19 cellular contexts compared by ENCODE assay signal in genomic region chr2:95272299-95272751, GRCh38. TPM values are rescaled to one million over a fixed set of nuclear protein-coding genes. Genes with fewer than 3 reads are reported as not detected.
A peak's percentile ranks its signal among the peaks of the same experiment; 100 is the strongest.
DNase-seq lines count a peak whose midpoint lies in the region; ATAC-seq, FAIRE-seq and TF ChIP-seq lines count a peak whose summit lies in the region.
"Had no signal": no experiment of that assay in that cellular context is flagged by ENCODE, and none has a peak within 500 bp of the region (broad histone marks: within the 10 kb centered on the region; RNA-seq: fewer than 3 reads in every experiment).

No MANE protein-coding gene starts in this region.

- no peak overlapping the region for H2BK120ac ChIP-seq in H9 (ENCODE audit: low read depth, low read length, poor library complexity, severe bottlenecking)

- H3K27me3 ChIP-seq in H9 (ENCODE audit: insufficient read depth, low read length) (no peaks in the 10 kb centered on the region), ovary (no peaks in the 10 kb centered on the region)
- H3K27me3 ChIP-seq: BE2C had no signal

- H3K9me3 Mint-ChIP-seq in H9, result no peaks in the 10 kb centered on the region; a peak in 1 of 5 replicates
- H3K9me3 Mint-ChIP-seq: CD4-positive, alpha-beta memory T cell had no signal

- no peak overlapping the region for H3K4me3 ChIP-seq in kidney (ENCODE audit: low read length in 2 of 2)
- no peak overlapping the region for H3K4me3 ChIP-seq in ovary

- H3K27ac ChIP-seq in H9 (ENCODE audit: insufficient read length, low read depth, low read length) (no peak overlapping the region), kidney (ENCODE audit: low read depth in 2 of 2, low read length in 2 of 2) (no peak overlapping the region), ovary (no peak overlapping the region)

- no peaks in the 10 kb centered on the region for H3K79me1 ChIP-seq in H9 (ENCODE audit: insufficient read depth, low read depth, low read length, poor library complexity, severe bottlenecking)

- no peak overlapping the region for H3K23ac ChIP-seq in H9 (ENCODE audit: insufficient read length, low read depth, low read length)

- DNase-seq in activated CD8-positive, alpha-beta memory T cell treated with anti-CD3 and anti-CD28 coated beads, Interleukin-2, amount 50 U/mL, for 48 hours, result peak; percentile 36
- DNase-seq in activated CD8-positive, alpha-beta memory T cell treated with anti-CD3 and anti-CD28 coated beads, Interleukin-2, amount 50 U/mL, for 4 hours, result no peak
- DNase-seq in H9, result peak; percentile 12
- DNase-seq in kidney, result peak; percentile 44
- peak in 3 of 5 donors; percentile 0 to 16 (median 2) for DNase-seq in ovary
- no peak for DNase-seq in stimulated activated CD4-positive, alpha-beta T cell treated with anti-CD3 and anti-CD28 coated beads, Interleukin-12 subunit alpha, Interleukin-12 subunit beta, amount 100 ng/mL, for 4 hours
- DNase-seq: 8988T; BE2C; Calu3; CD4-positive, alpha-beta memory T cell; DMS53; NCI-H1105; NCI-H1694; NCI-H69 had no signal

- H2BK5ac ChIP-seq in H9 (ENCODE audit: insufficient read length, low read length), result no peak overlapping the region

- ATAC-seq in HG02610 (IDR thresholded peaks at IDR 0.05; ENCODE audit: unreplicated experiment) (no peak), GM18861 (IDR thresholded peaks at IDR 0.05; ENCODE audit: unreplicated experiment) (no peak)

- H2AK5ac ChIP-seq in H9 (ENCODE audit: insufficient read length, low read length), result no peak overlapping the region

- H3K23me2 ChIP-seq in H9 (ENCODE audit: insufficient read length, low read depth, low read length, poor library complexity, severe bottlenecking), result no peaks in the 10 kb centered on the region

- no peak overlapping the region for H4K5ac ChIP-seq in H9 (ENCODE audit: insufficient read length, low read depth, low read length)

- no peak for TF ChIP-seq EP300 in ovary (IDR thresholded peaks at IDR 0.05)

- H2AFZ ChIP-seq in H9 (ENCODE audit: low read length), result no peak overlapping the region

- H3K9ac ChIP-seq in H9 (ENCODE audit: extremely low read depth, insufficient read length, low read length) (no peak overlapping the region), kidney (ENCODE audit: low read length in 2 of 2) (no peak overlapping the region)

- H3K4me1 ChIP-seq in H9 (ENCODE audit: insufficient read depth, low read length) (no peaks in the 10 kb centered on the region; the same call in 1 of the 2 replicates), kidney (ENCODE audit: control insufficient read depth in 1 of 2, insufficient read depth in 1 of 2, low read depth in 1 of 2, low read length in 2 of 2) (peaks cover 0 to 12% of the 10 kb centered on the region in 2 donors), ovary (ENCODE audit: insufficient read depth) (no peaks in the 10 kb centered on the region)
- H3K4me1 ChIP-seq: BE2C had no signal

- WGBS in H9 (ENCODE audit: extremely low coverage, insufficient read length, low lambda C conversion rate), result no CpG with 5 or more reads among the region's 6 CpGs
- 75 to 88% (median 75%) methylated on average over 6 of the region's 6 CpGs for WGBS in ovary, 3 donors

- H3K36me3 Mint-ChIP-seq in H9 (ENCODE audit: insufficient read depth in 1 of 3, low read depth in 3 of 3), result no peaks in the 10 kb centered on the region; a peak in 1 of 7 replicates
- H3K36me3 Mint-ChIP-seq: CD4-positive, alpha-beta memory T cell had no signal

- no peak for TF ChIP-seq POLR2A in ovary (IDR thresholded peaks at IDR 0.05)

- no peak overlapping the region for H2BK15ac ChIP-seq in H9 (ENCODE audit: low read depth, low read length)

- no peak overlapping the region for H4K8ac ChIP-seq in H9 (replicated peaks; ENCODE audit: insufficient read length, low read depth, low read length)

- H3K18ac ChIP-seq in H9 (ENCODE audit: insufficient read length, low read depth, low read length), result no peak overlapping the region

- no peak for FAIRE-seq in kidney (lab: Jason Lieb, UNC)
- FAIRE-seq: GM19239, H54 had no signal

- no peak overlapping the region for H3T11ph ChIP-seq in H9 (ENCODE audit: low read length)

- H4K91ac ChIP-seq in H9 (ENCODE audit: insufficient read length, low read depth, low read length), result no peak overlapping the region

- H3K4me2 ChIP-seq in H9 (ENCODE audit: insufficient read depth, insufficient read length, low read length), result no peak overlapping the region

- no peak overlapping the region for H3K14ac ChIP-seq in H9 (ENCODE audit: insufficient read depth, low read length)

- no peak overlapping the region for H3K56ac ChIP-seq in H9 (ENCODE audit: insufficient read length, low read depth, low read length)

- no peak overlapping the region for H3K4me3 Mint-ChIP-seq in H9
- H3K4me3 Mint-ChIP-seq: CD4-positive, alpha-beta memory T cell had no signal

- no peaks in the 10 kb centered on the region for H3K27me3 Mint-ChIP-seq in H9 (ENCODE audit: low read depth)
- H3K27me3 Mint-ChIP-seq: CD4-positive, alpha-beta memory T cell had no signal

- H3K4me1 Mint-ChIP-seq in H9, result peaks cover 19 to 27% of the 10 kb centered on the region in 2 experiments

- H3K27ac Mint-ChIP-seq in H9, result no peak overlapping the region; a peak in 1 of 7 replicates
- H3K27ac Mint-ChIP-seq: CD4-positive, alpha-beta memory T cell had no signal

- H3K79me2 ChIP-seq in H9 (ENCODE audit: insufficient read depth, low read length), result no peaks in the 10 kb centered on the region

- H2BK20ac ChIP-seq in H9 (ENCODE audit: low read depth, low read length, poor library complexity, severe bottlenecking), result no peak overlapping the region

- H3K9me3 ChIP-seq in H9 (ENCODE audit: control insufficient read depth, low read depth, low read length) (no peaks in the 10 kb centered on the region), kidney (ENCODE audit: control insufficient read depth in 1 of 2, low read length in 2 of 2) (no peaks in the 10 kb centered on the region), ovary (no peaks in the 10 kb centered on the region)
- H3K9me3 ChIP-seq: BE2C had no signal

- H4K20me1 ChIP-seq in H9 (ENCODE audit: control insufficient read depth, insufficient read depth, insufficient read length), result no peaks in the 10 kb centered on the region

- H3K4ac ChIP-seq in H9 (ENCODE audit: low read depth, low read length), result no peak overlapping the region

- intact Hi-C loops in kidney (cut with DNase I), result no loop called here
- intact Hi-C loops in ovary (cut with DNase I), result no loop called here

- H3K36me3 ChIP-seq in kidney (ENCODE audit: control insufficient read depth in 1 of 2, insufficient read depth in 2 of 2, low read length in 2 of 2) (no peaks in the 10 kb centered on the region), ovary (no peaks in the 10 kb centered on the region)
- H3K36me3 ChIP-seq: BE2C had no signal

- no peak overlapping the region for H2BK12ac ChIP-seq in H9 (ENCODE audit: insufficient read length, low read depth, low read length)

- TF ChIP-seq CTCF in H9 (conservative IDR thresholded peaks at IDR 0.05) (no peak), kidney (IDR thresholded peaks at IDR 0.05; ENCODE audit: borderline replicate concordance, extremely low read depth, insufficient read depth) (no peak), ovary (IDR thresholded peaks at IDR 0.05) (no peak)

RNA-seq across cellular contexts. Expression of gene PROM2, which starts 1.9 kb away (rescaled TPM):
- total RNA-seq in H9 (2021), result 3.1 and 4.0 TPM in 2 replicates
- total RNA-seq in kidney, result 65.6 TPM
- 55.6 TPM for polyA plus RNA-seq in kidney (ENCODE audit: insufficient read depth, low read depth, low replicate concordance)
- 1 to 10 TPM in 6 of 7 donors, under 1 TPM in 1; 0.99 to 5.1 (median 3.8) TPM for total RNA-seq in ovary
- under 1 TPM; 0.37 to 0.53 TPM for polyA plus RNA-seq in ovary
- total RNA-seq: HT1080 had no signal
- polyA plus RNA-seq: CD4-positive, alpha-beta memory T cell had no signal

RNA-seq across cellular contexts. Expression of gene KCNIP3, which starts 24.8 kb away (rescaled TPM):
- total RNA-seq in H9 (2021), result 1.5 TPM in 2 replicates
- 27.6 TPM for total RNA-seq in kidney
- polyA plus RNA-seq in kidney (ENCODE audit: insufficient read depth, low read depth, low replicate concordance), result 14.8 TPM
- total RNA-seq in ovary, result 10 to 100 TPM in 5 of 7 donors, 1 to 10 TPM in 2; 7.4 to 26.0 (median 16.5) TPM
- polyA plus RNA-seq in ovary, result 1 to 10 TPM; 2.2 to 9.7 TPM
- total RNA-seq: CD4-positive, alpha-beta memory T cell had no signal
- polyA plus RNA-seq: CD4-positive, alpha-beta memory T cell had no signal

Comparison
In these comparisons a context has a peak if more than half of its experiments do, and no peak if none do; other contexts are left out.
1. DNase-seq: peak in activated CD8-positive, alpha-beta memory T cell treated with anti-CD3 and anti-CD28 coated beads, Interleukin-2, amount 50 U/mL, for 48 hours (single experiment), H9 (single experiment), kidney (single experiment) and ovary (3 of 5); none in activated CD8-positive, alpha-beta memory T cell treated with anti-CD3 and anti-CD28 coated beads, Interleukin-2, amount 50 U/mL, for 4 hours (single experiment) and stimulated activated CD4-positive, alpha-beta T cell treated with anti-CD3 and anti-CD28 coated beads, Interleukin-12 subunit alpha, Interleukin-12 subunit beta, amount 100 ng/mL, for 4 hours (single experiment).
2. RNA of gene PROM2, which starts 1.9 kb away (total RNA-seq): 65.6 TPM in kidney (single experiment); 0.99 to 5.1 TPM in ovary and 3.1 to 4.0 TPM in H9; every median in the first group is over 10 times any median in the second.